In the genomic region with DNA sequence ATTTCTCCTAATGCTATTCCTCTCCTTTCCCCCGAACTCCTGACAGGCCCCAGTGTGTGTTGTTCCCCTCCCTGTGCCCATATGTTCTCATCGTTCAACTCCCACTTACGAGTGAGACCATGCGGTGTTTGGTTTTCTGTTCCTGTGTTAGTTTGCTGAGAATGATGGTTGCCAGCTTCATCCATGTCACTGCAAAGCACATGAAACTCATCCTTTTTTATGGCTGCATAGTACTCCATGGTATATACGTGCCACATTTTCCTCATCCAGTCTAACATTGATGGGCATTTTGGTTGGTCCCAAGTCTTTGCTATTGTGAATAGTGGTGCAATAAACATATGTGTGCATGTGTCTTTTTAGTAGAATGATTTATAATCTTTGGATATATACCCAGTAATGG, we compare ENCODE assay signal across 3 cellular contexts.
TF ChIP-seq lines count a peak whose summit lies in the region.

No MANE protein-coding gene starts in this region.

TF ChIP-seq in HEK293, 187 proteins besides CTCF, POLR2A, EP300 and RAD21:
- TF ChIP-seq ZNF280D (tag by site-specific recombination; IDR thresholded peaks at IDR 0.05) (peak; percentile 66; the same call in 1 of the 2 replicates), ZNF580 (tag by site-specific recombination; IDR thresholded peaks at IDR 0.05) (peak; percentile 86; the same call in 1 of the 2 replicates), ZNF146 (tag by site-specific recombination; IDR thresholded peaks at IDR 0.05) (peak; percentile 93)

TF ChIP-seq in SK-N-SH treated with all-trans-retinoic acid at 6 μM for 48 hours, 23 proteins besides CTCF, POLR2A, EP300 and RAD21:
- TF ChIP-seq ZNF8 (CRISPR knock-in tag; IDR thresholded peaks at IDR 0.05): peak; percentile 73
TF ChIP-seq in SK-N-SH treated with all-trans-retinoic acid at 6 μM for 48 hours: peak in this region for 1; not testable (repeated sequence) for 22.

TF ChIP-seq in K562, 482 proteins besides CTCF, POLR2A, EP300 and RAD21:
- TF ChIP-seq, protein P1, sequence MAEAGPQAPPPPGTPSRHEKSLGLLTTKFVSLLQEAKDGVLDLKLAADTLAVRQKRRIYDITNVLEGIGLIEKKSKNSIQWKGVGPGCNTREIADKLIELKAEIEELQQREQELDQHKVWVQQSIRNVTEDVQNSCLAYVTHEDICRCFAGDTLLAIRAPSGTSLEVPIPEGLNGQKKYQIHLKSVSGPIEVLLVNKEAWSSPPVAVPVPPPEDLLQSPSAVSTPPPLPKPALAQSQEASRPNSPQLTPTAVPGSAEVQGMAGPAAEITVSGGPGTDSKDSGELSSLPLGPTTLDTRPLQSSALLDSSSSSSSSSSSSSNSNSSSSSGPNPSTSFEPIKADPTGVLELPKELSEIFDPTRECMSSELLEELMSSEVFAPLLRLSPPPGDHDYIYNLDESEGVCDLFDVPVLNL (CRISPR knock-in tag; IDR thresholded peaks at IDR 0.05; ENCODE audit: low read depth): 0 out of 2 replicates have a peak, but pooled peaks have one; percentile 33
- TF ChIP-seq RBM25 (IDR thresholded peaks at IDR 0.05; ENCODE audit: low read depth, low read length, severe bottlenecking) (peak; percentile 83), THRAP3 (IDR thresholded peaks at IDR 0.05; ENCODE audit: borderline replicate concordance) (0 out of 2 replicates have a peak, but pooled peaks have one; percentile 50), BCOR (IDR thresholded peaks at IDR 0.05) (peak; percentile 67), ADNP (tag; IDR thresholded peaks at IDR 0.05) (0 out of 2 replicates have a peak, but pooled peaks have one; percentile 23), ZNF146 (CRISPR knock-in tag; IDR thresholded peaks at IDR 0.05; ENCODE audit: unreplicated experiment) (peak; percentile 99), SMARCA5 (IDR thresholded peaks at IDR 0.05) (0 out of 2 replicates have a peak, but pooled peaks have one; percentile 15), SUPT5H (IDR thresholded peaks at IDR 0.05) (peak; percentile 35)
